8 cellular contexts compared by ENCODE assay signal in the genomic region with DNA sequence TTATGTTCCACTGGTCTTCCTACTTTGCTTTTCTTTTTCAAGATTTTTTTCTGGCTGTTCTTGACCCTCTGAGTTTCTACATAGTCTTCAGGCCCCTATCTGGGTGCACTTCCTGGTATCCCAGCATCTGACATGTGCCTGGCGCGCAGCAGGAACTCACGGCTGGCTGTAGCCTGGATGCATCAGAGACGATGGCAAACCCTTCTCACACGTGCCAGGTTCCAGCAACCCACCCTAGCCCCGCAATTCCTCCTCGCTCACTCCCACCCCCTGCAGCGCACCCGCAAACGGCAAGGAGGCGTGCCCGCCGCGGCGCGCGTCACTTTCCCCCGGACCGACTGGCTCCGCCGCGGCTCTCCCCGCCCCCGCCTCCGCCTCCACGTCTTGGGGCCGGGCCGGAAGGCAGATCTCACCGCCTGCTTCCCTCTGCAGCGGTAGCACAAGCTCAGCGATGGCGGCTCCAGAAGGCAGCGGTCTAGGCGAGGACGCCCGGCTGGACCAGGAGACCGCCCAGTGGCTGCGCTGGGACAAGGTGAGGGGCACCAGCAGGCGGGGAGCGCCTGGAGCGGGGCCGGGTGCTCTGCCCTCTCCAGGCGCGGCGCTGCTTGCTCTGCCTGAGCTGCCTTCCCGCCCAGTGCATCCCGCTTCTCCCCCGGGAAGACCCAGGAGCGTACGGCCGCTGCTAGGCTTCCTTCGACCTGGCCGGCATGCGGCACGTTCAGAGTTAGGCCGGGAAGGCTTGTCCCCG. TPM values are rescaled to one million over a fixed set of nuclear protein-coding genes. Genes with fewer than 3 reads are reported as not detected.
DNase-seq lines count a peak whose midpoint lies in the region; ATAC-seq and TF ChIP-seq lines count a peak whose summit lies in the region.

Gene PGM2 (plus strand): TSS at position 405 of the 748 bp plus-strand sequence. CDS start 47 bp downstream, at position 452.

- peak; percentile 92 for DNase-seq in DMS 273 (lab: John Stamatoyannopoulos, UW; ENCODE audit: unreplicated experiment)
- DNase-seq in activated T-cell treated with anti-CD3 and anti-CD28 coated beads, Interleukin-2, amount 50 U/mL, for 1 hour: peak; percentile 89
- DNase-seq in stimulated activated CD8-positive, alpha-beta memory T cell treated with anti-CD3 and anti-CD28 coated beads, Interleukin-7, amount 100 ng/mL, for 48 hours (ENCODE audit: extremely low read depth in 1 of 2, low read depth in 1 of 2): peak; percentile 82 to 88

- H3K9ac ChIP-seq in HUES64 (ENCODE audit: low read depth, low read length) (peak within 1 kb of the TSS; percentile 83), OCI-LY3 (ENCODE audit: low read length) (peak within 1 kb of the TSS; percentile 80)

- H4K20me1 ChIP-seq in OCI-LY3 (ENCODE audit: insufficient read depth, low read length): no peaks in the 10 kb centered on the region

- H3K36me3 ChIP-seq in HUES64 (ENCODE audit: insufficient read depth, low read length): peaks cover 17% of the 10 kb centered on the region
- peaks cover 12% of the 10 kb centered on the region for H3K36me3 ChIP-seq in OCI-LY3 (replicated peaks; ENCODE audit: low read depth, low read length)
- peaks cover 12 to 19% of the 10 kb centered on the region in 2 donors for H3K36me3 ChIP-seq in muscle layer of duodenum (ENCODE audit: control insufficient read depth in 1 of 2, insufficient read depth in 2 of 2, low read length in 2 of 2)

- TF ChIP-seq CTCF in OCI-LY3 (IDR thresholded peaks at IDR 0.05; ENCODE audit: low read depth, low read length): no peak

- H3K4me3 ChIP-seq in HUES64 (ENCODE audit: low read length) (peak within 1 kb of the TSS; percentile 88), OCI-LY3 (ENCODE audit: low read length) (peak within 1 kb of the TSS; percentile 87), muscle layer of duodenum (ENCODE audit: low read depth in 1 of 2, low read length in 2 of 2) (peak within 1 kb of the TSS; percentile 89 to 95)

- H3K79me2 ChIP-seq in OCI-LY3 (ENCODE audit: low read length): peaks cover 12% of the 10 kb centered on the region

- H2AFZ ChIP-seq in OCI-LY3 (ENCODE audit: low read depth, low read length): peak within 1 kb of the TSS; percentile 72

- ATAC-seq in GM21447 (IDR thresholded peaks at IDR 0.05; ENCODE audit: unreplicated experiment): peak; percentile 96
- ATAC-seq in esophagus mucosa: peak; percentile 93

- H3K27ac ChIP-seq in HUES64 (ENCODE audit: low read depth, low read length): peak within 1 kb of the TSS; percentile 32; the same call in 1 of the 2 replicates
- H3K27ac ChIP-seq in OCI-LY3 (ENCODE audit: low read length): peak within 1 kb of the TSS; percentile 28
- H3K27ac ChIP-seq in muscle layer of duodenum (ENCODE audit: low read length): peak within 1 kb of the TSS; percentile 92

- peaks cover 12% of the 10 kb centered on the region for H3K4me1 ChIP-seq in HUES64 (ENCODE audit: insufficient read depth, low read length)
- H3K4me1 ChIP-seq in OCI-LY3 (ENCODE audit: low read length): peaks cover 10% of the 10 kb centered on the region
- peaks cover 21 to 22% of the 10 kb centered on the region in 2 donors for H3K4me1 ChIP-seq in muscle layer of duodenum (ENCODE audit: control insufficient read depth in 1 of 2, insufficient read depth in 2 of 2, low read length in 2 of 2)

- H3K9me3 ChIP-seq in HUES64 (ENCODE audit: insufficient read depth, low read depth, low read length): no peaks in the 10 kb centered on the region
- H3K9me3 ChIP-seq in OCI-LY3 (ENCODE audit: insufficient read depth, low read length): no peaks in the 10 kb centered on the region
- no peaks in the 10 kb centered on the region for H3K9me3 ChIP-seq in muscle layer of duodenum (ENCODE audit: control insufficient read depth in 1 of 2, low read length in 2 of 2)

- H3K27me3 ChIP-seq in HUES64 (ENCODE audit: insufficient read depth, low read length) (peaks cover 29% of the 10 kb centered on the region), OCI-LY3 (ENCODE audit: low read depth, low read length) (no peaks in the 10 kb centered on the region), muscle layer of duodenum (ENCODE audit: low read depth, low read length) (no peaks in the 10 kb centered on the region)

- under 1% methylated on average over 57 of the region's 57 CpGs for WGBS in HUES64

- H3K4me2 ChIP-seq in OCI-LY3 (ENCODE audit: low read length): peak within 1 kb of the TSS; percentile 84

RNA-seq across cellular contexts. Expression of gene PGM2, which starts in this region (rescaled TPM):
- 15.2 TPM for polyA plus RNA-seq in HUES64 (2013, experiment 1 of 2)
- polyA plus RNA-seq in HUES64 (2013, experiment 2 of 2): 14.9 TPM
- total RNA-seq in esophagus mucosa: 114 TPM

Comparison
In these comparisons a context has a peak if more than half of its experiments do, and no peak if none do; other contexts are left out.
1. Peak in every context shown above with its lines: DNase-seq, ATAC-seq, H3K4me3 ChIP-seq and H3K27ac ChIP-seq.
2. H3K27ac ChIP-seq: peak in every context shown above with its lines; median percentile 92 in muscle layer of duodenum; 32 in HUES64; 28 in OCI-LY3.